ENCODE assay signal across 1 cellular context in the genomic region with DNA sequence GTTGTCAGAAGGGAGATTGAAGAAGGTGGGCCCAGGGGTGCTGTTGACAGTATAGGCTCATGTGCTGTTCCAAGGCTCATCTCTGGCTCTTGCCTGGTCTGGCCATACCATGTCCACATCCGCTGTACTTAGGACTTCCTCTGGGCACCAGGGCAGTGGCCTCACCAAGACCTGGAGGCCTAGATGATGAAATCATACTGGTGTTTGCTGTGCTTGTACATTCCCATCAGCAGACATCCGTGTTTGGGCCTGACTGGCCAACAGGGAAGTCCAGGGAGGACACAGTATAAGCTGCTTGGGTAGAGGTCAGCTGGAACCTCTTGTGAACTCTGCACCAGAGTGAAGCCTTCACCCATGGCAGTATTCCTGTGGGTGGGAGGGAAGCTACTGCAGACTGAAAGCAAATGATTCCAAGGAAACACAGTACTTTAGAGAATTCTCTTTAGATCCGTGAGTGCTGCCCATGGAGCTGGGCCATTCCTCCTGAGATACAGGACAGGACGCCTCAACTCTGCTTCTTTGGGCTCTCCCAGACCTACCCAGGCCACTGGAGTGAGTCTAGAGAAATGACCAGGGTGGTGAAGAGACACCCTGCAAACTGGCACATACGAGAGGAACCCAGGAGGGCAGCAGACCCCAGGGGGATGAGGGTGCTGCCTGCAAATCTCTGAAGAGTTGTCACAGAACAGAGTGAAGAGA.
TF ChIP-seq lines count a peak whose summit lies in the region.

No MANE protein-coding gene starts in this region.

TF ChIP-seq in HepG2, 621 proteins besides CTCF, POLR2A, EP300 and RAD21 (continued from another document and continues in another):
- TF ChIP-seq IKZF5 (CRISPR knock-in tag; IDR thresholded peaks at IDR 0.05): peak; percentile 88; the same call in 1 of the 2 replicates
- 0 out of 2 replicates have a peak, but pooled peaks have one; percentile 30 for TF ChIP-seq ZBTB7B (CRISPR knock-in tag; IDR thresholded peaks at IDR 0.05)
- TF ChIP-seq, protein P1, sequence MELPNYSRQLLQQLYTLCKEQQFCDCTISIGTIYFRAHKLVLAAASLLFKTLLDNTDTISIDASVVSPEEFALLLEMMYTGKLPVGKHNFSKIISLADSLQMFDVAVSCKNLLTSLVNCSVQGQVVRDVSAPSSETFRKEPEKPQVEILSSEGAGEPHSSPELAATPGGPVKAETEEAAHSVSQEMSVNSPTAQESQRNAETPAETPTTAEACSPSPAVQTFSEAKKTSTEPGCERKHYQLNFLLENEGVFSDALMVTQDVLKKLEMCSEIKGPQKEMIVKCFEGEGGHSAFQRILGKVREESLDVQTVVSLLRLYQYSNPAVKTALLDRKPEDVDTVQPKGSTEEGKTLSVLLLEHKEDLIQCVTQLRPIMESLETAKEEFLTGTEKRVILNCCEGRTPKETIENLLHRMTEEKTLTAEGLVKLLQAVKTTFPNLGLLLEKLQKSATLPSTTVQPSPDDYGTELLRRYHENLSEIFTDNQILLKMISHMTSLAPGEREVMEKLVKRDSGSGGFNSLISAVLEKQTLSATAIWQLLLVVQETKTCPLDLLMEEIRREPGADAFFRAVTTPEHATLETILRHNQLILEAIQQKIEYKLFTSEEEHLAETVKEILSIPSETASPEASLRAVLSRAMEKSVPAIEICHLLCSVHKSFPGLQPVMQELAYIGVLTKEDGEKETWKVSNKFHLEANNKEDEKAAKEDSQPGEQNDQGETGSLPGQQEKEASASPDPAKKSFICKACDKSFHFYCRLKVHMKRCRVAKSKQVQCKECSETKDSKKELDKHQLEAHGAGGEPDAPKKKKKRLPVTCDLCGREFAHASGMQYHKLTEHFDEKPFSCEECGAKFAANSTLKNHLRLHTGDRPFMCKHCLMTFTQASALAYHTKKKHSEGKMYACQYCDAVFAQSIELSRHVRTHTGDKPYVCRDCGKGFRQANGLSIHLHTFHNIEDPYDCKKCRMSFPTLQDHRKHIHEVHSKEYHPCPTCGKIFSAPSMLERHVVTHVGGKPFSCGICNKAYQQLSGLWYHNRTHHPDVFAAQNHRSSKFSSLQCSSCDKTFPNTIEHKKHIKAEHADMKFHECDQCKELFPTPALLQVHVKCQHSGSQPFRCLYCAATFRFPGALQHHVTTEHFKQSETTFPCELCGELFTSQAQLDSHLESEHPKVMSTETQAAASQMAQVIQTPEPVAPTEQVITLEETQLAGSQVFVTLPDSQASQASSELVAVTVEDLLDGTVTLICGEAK (IDR thresholded peaks at IDR 0.05): no peak
- TF ChIP-seq, protein P1 (CRISPR knock-in tag; IDR thresholded peaks at IDR 0.05): peak; percentile 74
- peak; percentile 92 for TF ChIP-seq ZNF670 (CRISPR knock-in tag; IDR thresholded peaks at IDR 0.05; ENCODE audit: borderline replicate concordance)
- no peak for TF ChIP-seq ZNF558 (CRISPR knock-in tag; IDR thresholded peaks at IDR 0.05; ENCODE audit: borderline replicate concordance)
- peak; percentile 82 for TF ChIP-seq ZNF350 (CRISPR knock-in tag; IDR thresholded peaks at IDR 0.05; ENCODE audit: borderline replicate concordance, low read depth)
- TF ChIP-seq ZNF629 (CRISPR knock-in tag; conservative IDR thresholded peaks at IDR 0.05): 0 out of 2 replicates have a peak, but pooled peaks have one; percentile 43
- no peak for TF ChIP-seq ADNP (CRISPR knock-in tag; IDR thresholded peaks at IDR 0.05)
- TF ChIP-seq, protein P2, sequence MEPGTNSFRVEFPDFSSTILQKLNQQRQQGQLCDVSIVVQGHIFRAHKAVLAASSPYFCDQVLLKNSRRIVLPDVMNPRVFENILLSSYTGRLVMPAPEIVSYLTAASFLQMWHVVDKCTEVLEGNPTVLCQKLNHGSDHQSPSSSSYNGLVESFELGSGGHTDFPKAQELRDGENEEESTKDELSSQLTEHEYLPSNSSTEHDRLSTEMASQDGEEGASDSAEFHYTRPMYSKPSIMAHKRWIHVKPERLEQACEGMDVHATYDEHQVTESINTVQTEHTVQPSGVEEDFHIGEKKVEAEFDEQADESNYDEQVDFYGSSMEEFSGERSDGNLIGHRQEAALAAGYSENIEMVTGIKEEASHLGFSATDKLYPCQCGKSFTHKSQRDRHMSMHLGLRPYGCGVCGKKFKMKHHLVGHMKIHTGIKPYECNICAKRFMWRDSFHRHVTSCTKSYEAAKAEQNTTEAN (CRISPR knock-in tag; conservative IDR thresholded peaks at IDR 0.05): peak; percentile 69; the same call in 1 of the 2 replicates
- TF ChIP-seq HNRNPUL1 (IDR thresholded peaks at IDR 0.05; ENCODE audit: low read depth, low read length): no peak
- TF ChIP-seq, protein P3, sequence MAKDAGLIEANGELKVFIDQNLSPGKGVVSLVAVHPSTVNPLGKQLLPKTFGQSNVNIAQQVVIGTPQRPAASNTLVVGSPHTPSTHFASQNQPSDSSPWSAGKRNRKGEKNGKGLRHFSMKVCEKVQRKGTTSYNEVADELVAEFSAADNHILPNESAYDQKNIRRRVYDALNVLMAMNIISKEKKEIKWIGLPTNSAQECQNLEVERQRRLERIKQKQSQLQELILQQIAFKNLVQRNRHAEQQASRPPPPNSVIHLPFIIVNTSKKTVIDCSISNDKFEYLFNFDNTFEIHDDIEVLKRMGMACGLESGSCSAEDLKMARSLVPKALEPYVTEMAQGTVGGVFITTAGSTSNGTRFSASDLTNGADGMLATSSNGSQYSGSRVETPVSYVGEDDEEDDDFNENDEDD (CRISPR knock-in tag; IDR thresholded peaks at IDR 0.05; ENCODE audit: borderline replicate concordance): peak; percentile 31; the same call in 1 of the 2 replicates
- peak; percentile 67; the same call in 1 of the 2 replicates for TF ChIP-seq ZNF782 (CRISPR knock-in tag; IDR thresholded peaks at IDR 0.05; ENCODE audit: borderline replicate concordance)
- no peak for TF ChIP-seq KAT2B (IDR thresholded peaks at IDR 0.05; ENCODE audit: borderline replicate concordance, low read depth, low read length)
- TF ChIP-seq KMT2A (CRISPR knock-in tag; IDR thresholded peaks at IDR 0.05): no peak; the same call in 1 of the 2 replicates
- no peak for TF ChIP-seq TAF15 (IDR thresholded peaks at IDR 0.05; ENCODE audit: low read depth, low read length, poor library complexity, severe bottlenecking)
- TF ChIP-seq, protein P4, sequence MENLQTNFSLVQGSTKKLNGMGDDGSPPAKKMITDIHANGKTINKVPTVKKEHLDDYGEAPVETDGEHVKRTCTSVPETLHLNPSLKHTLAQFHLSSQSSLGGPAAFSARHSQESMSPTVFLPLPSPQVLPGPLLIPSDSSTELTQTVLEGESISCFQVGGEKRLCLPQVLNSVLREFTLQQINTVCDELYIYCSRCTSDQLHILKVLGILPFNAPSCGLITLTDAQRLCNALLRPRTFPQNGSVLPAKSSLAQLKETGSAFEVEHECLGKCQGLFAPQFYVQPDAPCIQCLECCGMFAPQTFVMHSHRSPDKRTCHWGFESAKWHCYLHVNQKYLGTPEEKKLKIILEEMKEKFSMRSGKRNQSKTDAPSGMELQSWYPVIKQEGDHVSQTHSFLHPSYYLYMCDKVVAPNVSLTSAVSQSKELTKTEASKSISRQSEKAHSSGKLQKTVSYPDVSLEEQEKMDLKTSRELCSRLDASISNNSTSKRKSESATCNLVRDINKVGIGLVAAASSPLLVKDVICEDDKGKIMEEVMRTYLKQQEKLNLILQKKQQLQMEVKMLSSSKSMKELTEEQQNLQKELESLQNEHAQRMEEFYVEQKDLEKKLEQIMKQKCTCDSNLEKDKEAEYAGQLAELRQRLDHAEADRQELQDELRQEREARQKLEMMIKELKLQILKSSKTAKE (CRISPR knock-in tag; IDR thresholded peaks at IDR 0.05; ENCODE audit: borderline replicate concordance): peak; percentile 90
- TF ChIP-seq STAG1 (CRISPR knock-in tag; IDR thresholded peaks at IDR 0.05): no peak; the same call in 1 of the 2 replicates
- no peak for TF ChIP-seq IKZF1 (IDR thresholded peaks at IDR 0.05)
- peak; percentile 98 for TF ChIP-seq ZBTB37 (CRISPR knock-in tag; IDR thresholded peaks at IDR 0.05)
- TF ChIP-seq FOXP1 (IDR thresholded peaks at IDR 0.05): no peak
- peak; percentile 41; the same call in 1 of the 2 replicates for TF ChIP-seq FOXP1 (CRISPR knock-in tag; IDR thresholded peaks at IDR 0.05)
- peak; percentile 35; the same call in 1 of the 2 replicates for TF ChIP-seq RNF2 (conservative IDR thresholded peaks at IDR 0.05; ENCODE audit: low read depth)
- TF ChIP-seq GTF3A (CRISPR knock-in tag; conservative IDR thresholded peaks at IDR 0.05): no peak
- no peak for TF ChIP-seq ZNF75D (CRISPR knock-in tag; IDR thresholded peaks at IDR 0.05; ENCODE audit: borderline replicate concordance)
- no peak for TF ChIP-seq ZNF616 (CRISPR knock-in tag; IDR thresholded peaks at IDR 0.05; ENCODE audit: low read depth)
- peak; percentile 88 for TF ChIP-seq ZNF772 (CRISPR knock-in tag; IDR thresholded peaks at IDR 0.05)
- TF ChIP-seq, protein P5, sequence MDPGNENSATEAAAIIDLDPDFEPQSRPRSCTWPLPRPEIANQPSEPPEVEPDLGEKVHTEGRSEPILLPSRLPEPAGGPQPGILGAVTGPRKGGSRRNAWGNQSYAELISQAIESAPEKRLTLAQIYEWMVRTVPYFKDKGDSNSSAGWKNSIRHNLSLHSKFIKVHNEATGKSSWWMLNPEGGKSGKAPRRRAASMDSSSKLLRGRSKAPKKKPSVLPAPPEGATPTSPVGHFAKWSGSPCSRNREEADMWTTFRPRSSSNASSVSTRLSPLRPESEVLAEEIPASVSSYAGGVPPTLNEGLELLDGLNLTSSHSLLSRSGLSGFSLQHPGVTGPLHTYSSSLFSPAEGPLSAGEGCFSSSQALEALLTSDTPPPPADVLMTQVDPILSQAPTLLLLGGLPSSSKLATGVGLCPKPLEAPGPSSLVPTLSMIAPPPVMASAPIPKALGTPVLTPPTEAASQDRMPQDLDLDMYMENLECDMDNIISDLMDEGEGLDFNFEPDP (CRISPR knock-in tag; conservative IDR thresholded peaks at IDR 0.05): no peak
- TF ChIP-seq HOXA5 (CRISPR knock-in tag; IDR thresholded peaks at IDR 0.05): peak; percentile 73; the same call in 1 of the 2 replicates
- 0 out of 2 replicates have a peak, but pooled peaks have one; percentile 72 for TF ChIP-seq ZNF713 (CRISPR knock-in tag; IDR thresholded peaks at IDR 0.05)
- no peak for TF ChIP-seq DNMT1 (CRISPR knock-in tag; IDR thresholded peaks at IDR 0.05)
- TF ChIP-seq RFX1 (IDR thresholded peaks at IDR 0.05): no peak
- peak; percentile 82 for TF ChIP-seq ZMYM4 (CRISPR knock-in tag; IDR thresholded peaks at IDR 0.05)
- TF ChIP-seq ZBTB38 (CRISPR knock-in tag; IDR thresholded peaks at IDR 0.05): peak; percentile 87
- TF ChIP-seq FOSL2 (CRISPR knock-in tag; IDR thresholded peaks at IDR 0.05): peak; percentile 76
- peak; percentile 31; the same call in 1 of the 2 replicates for TF ChIP-seq NFIC (IDR thresholded peaks at IDR 0.05; ENCODE audit: low read length)
